6 cellular contexts compared by ENCODE assay signal in the genomic region with DNA sequence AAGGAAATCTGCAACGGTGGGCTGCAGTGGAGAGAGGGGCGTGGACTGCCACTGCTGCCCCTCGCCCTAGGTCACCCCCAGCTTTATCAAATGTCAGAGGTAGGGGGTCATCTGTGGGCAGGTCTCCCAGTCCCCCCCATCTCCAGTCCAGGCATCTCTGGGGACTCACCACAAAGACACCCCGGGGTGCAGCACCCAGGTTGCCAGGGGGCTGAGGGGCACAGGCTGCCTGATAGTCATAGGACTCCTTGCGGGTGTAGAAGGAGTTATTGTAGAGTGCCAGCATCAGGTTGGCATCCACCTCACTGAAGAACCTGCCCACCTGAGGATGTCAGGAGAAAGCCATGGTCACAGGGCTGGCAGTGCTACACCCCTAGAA. TPM values are rescaled to one million over a fixed set of nuclear protein-coding genes. Genes with fewer than 3 reads are reported as not detected.
DNase-seq lines count a peak whose midpoint lies in the region; ATAC-seq and TF ChIP-seq lines count a peak whose summit lies in the region.

No MANE protein-coding gene starts in this region.

- H3K36me3 ChIP-seq in thoracic aorta (no peaks in the 10 kb centered on the region), WERI-Rb-1 (no peaks in the 10 kb centered on the region)

- H3K36me3 Mint-ChIP-seq in activated T-cell treated with anti-CD3 and anti-CD28 coated beads, Interleukin-2, amount 50 U/mL, for 24 hours (ENCODE audit: low read depth), result no peaks in the 10 kb centered on the region

- TF ChIP-seq CTCF in epithelial cell of proximal tubule (conservative IDR thresholded peaks at IDR 0.05; ENCODE audit: low read depth, low read length) (no peak), thoracic aorta (IDR thresholded peaks at IDR 0.05) (no peak), WERI-Rb-1 (IDR thresholded peaks at IDR 0.05; ENCODE audit: low read depth, low read length) (no peak)

- peaks cover 6 to 22% of the 10 kb centered on the region in 2 donors for H3K4me1 ChIP-seq in thoracic aorta (ENCODE audit: control insufficient read depth in 1 of 2, low read depth in 2 of 2)

- peaks cover 28% of the 10 kb centered on the region for H3K4me1 Mint-ChIP-seq in activated T-cell treated with anti-CD3 and anti-CD28 coated beads, Interleukin-2, amount 50 U/mL, for 24 hours (ENCODE audit: low read depth)

- H3K27me3 ChIP-seq in thoracic aorta (replicated peaks; ENCODE audit: insufficient read depth), result no peaks in the 10 kb centered on the region
- no peaks in the 10 kb centered on the region for H3K27me3 ChIP-seq in WERI-Rb-1 (ENCODE audit: insufficient read depth, low read depth, severe bottlenecking)

- H3K9me3 Mint-ChIP-seq in activated T-cell treated with anti-CD3 and anti-CD28 coated beads, Interleukin-2, amount 50 U/mL, for 24 hours, result no peaks in the 10 kb centered on the region

- no peak for ATAC-seq in thoracic aorta (ENCODE audit: insufficient number of reproducible peaks, low FRiP score, low read depth)

- H3K4me3 Mint-ChIP-seq in activated T-cell treated with anti-CD3 and anti-CD28 coated beads, Interleukin-2, amount 50 U/mL, for 24 hours, result peak overlapping the region; percentile 78

- DNase-seq in activated T-cell treated with anti-CD3 and anti-CD28 coated beads, Interleukin-2, amount 50 U/mL, for 24 hours, result no peak
- DNase-seq in activated T-cell treated with anti-CD3 and anti-CD28 coated beads, Interleukin-2, amount 50 U/mL, for 1 hour, result no peak
- DNase-seq in epithelial cell of proximal tubule (ENCODE audit: low read depth) (no peak), thoracic aorta (ENCODE audit: low spot score) (no peak), HuH-7.5 (ENCODE audit: low spot score) (no peak), WERI-Rb-1 (no peak)

- H3K9me3 ChIP-seq in thoracic aorta (no peaks in the 10 kb centered on the region), WERI-Rb-1 (ENCODE audit: severe bottlenecking) (no peaks in the 10 kb centered on the region)

- H3K4me3 ChIP-seq in epithelial cell of proximal tubule (ENCODE audit: low read depth, low read length), result peak overlapping the region; percentile 58
- H3K4me3 ChIP-seq in thoracic aorta, result peak overlapping the region; percentile 80
- H3K4me3 ChIP-seq in WERI-Rb-1 (ENCODE audit: low read depth, low read length), result no peak overlapping the region

- H3K27ac ChIP-seq in thoracic aorta, result no peak overlapping the region
- no peak overlapping the region for H3K27ac ChIP-seq in WERI-Rb-1

- peak overlapping the region; percentile 79 for H3K27ac Mint-ChIP-seq in activated T-cell treated with anti-CD3 and anti-CD28 coated beads, Interleukin-2, amount 50 U/mL, for 24 hours

- H3K27me3 Mint-ChIP-seq in activated T-cell treated with anti-CD3 and anti-CD28 coated beads, Interleukin-2, amount 50 U/mL, for 24 hours, result no peaks in the 10 kb centered on the region

RNA-seq across cellular contexts. Expression of a gene that starts 6.5 kb away (rescaled TPM):
- total RNA-seq in epithelial cell of proximal tubule (54.6 and 56.0 TPM in 2 replicates), thoracic aorta (10 to 100 TPM; 55.0 to 57.7 TPM)

RNA-seq across cellular contexts. Expression of a gene that starts 15.2 kb away (rescaled TPM):
- total RNA-seq in epithelial cell of proximal tubule, result 33.6 and 38.5 TPM in 2 replicates
- total RNA-seq in thoracic aorta, result 10 to 100 TPM; 22.5 to 29.4 TPM

RNA-seq across cellular contexts. Expression of a gene that starts 15.3 kb away (rescaled TPM):
- total RNA-seq in epithelial cell of proximal tubule, result 24.6 and 27.3 TPM in 2 replicates
- total RNA-seq in thoracic aorta, result 10 to 100 TPM; 15.4 to 21.0 TPM

RNA-seq across cellular contexts. Expression of a gene that starts 20.3 kb away (rescaled TPM):
- total RNA-seq in epithelial cell of proximal tubule (0.92 and 3.1 TPM in 2 replicates), thoracic aorta (not detected)

RNA-seq across cellular contexts. Expression of a gene that starts 25.2 kb away (rescaled TPM):
- total RNA-seq in epithelial cell of proximal tubule (27.0 and 31.5 TPM in 2 replicates), thoracic aorta (10 to 100 TPM; 45.2 to 72.2 TPM)
